In genomic region chr1:237146247-237146646, GRCh38 we compare ENCODE assay signal across 1 cellular context.
TF ChIP-seq lines count a peak whose summit lies in the region.

No MANE protein-coding gene starts in this region.

TF ChIP-seq in H1, 55 proteins besides CTCF, POLR2A, EP300 and RAD21 (continued from another document):
- no peak for TF ChIP-seq ATF3 (IDR thresholded peaks at IDR 0.05; ENCODE audit: insufficient read depth, low read depth, low read length)
- no peak for TF ChIP-seq CBX5 (IDR thresholded peaks at IDR 0.05; ENCODE audit: low read depth, low read length)
- TF ChIP-seq MAX (IDR thresholded peaks at IDR 0.05): no peak
- no peak for TF ChIP-seq NRF1 (IDR thresholded peaks at IDR 0.05; ENCODE audit: low read depth, low read length)
- no peak for TF ChIP-seq CHD7 (IDR thresholded peaks at IDR 0.05; ENCODE audit: insufficient replicate concordance, low read length)
- no peak for TF ChIP-seq ASH2L (IDR thresholded peaks at IDR 0.05; ENCODE audit: low read length)
- TF ChIP-seq BCL11A (IDR thresholded peaks at IDR 0.05; ENCODE audit: low read depth in 2 of 2, low read length in 2 of 2): no peak
- no peak for TF ChIP-seq NANOG (IDR thresholded peaks at IDR 0.05; ENCODE audit: insufficient read depth, low read depth, low read length, poor library complexity, severe bottlenecking)
